In genomic region chr2:98236935-98237334, GRCh38 we compare ENCODE assay signal across 2 cellular contexts.
TF ChIP-seq lines count a peak whose summit lies in the region.

No MANE protein-coding gene starts in this region.

TF ChIP-seq in IMR-90, 13 proteins besides CTCF, POLR2A, EP300 and RAD21:
- no peak for TF ChIP-seq CHD1 (IDR thresholded peaks at IDR 0.05; ENCODE audit: low read depth, low read length)
- peak; percentile 77 for TF ChIP-seq CEBPB (IDR thresholded peaks at IDR 0.05; ENCODE audit: low read depth, low read length)
- TF ChIP-seq RCOR1 (IDR thresholded peaks at IDR 0.05; ENCODE audit: insufficient replicate concordance, low read length) = no peak
- TF ChIP-seq MXI1 (IDR thresholded peaks at IDR 0.05; ENCODE audit: borderline replicate concordance, low read depth, low read length) = no peak

TF ChIP-seq in K562, 482 proteins besides CTCF, POLR2A, EP300 and RAD21:
- TF ChIP-seq TEAD2 (tag; IDR thresholded peaks at IDR 0.05) = peak; percentile 81
- no peak for TF ChIP-seq MAZ (CRISPR knock-in tag; conservative IDR thresholded peaks at IDR 0.05 in 1 of 2, IDR thresholded peaks at IDR 0.05 in 1 of 2)
- no peak for TF ChIP-seq MAFG (tag; conservative IDR thresholded peaks at IDR 0.05)
- no peak for TF ChIP-seq ELF4 (CRISPR knock-in tag; IDR thresholded peaks at IDR 0.05)
- no peak for TF ChIP-seq TCFL5 (CRISPR knock-in tag; conservative IDR thresholded peaks at IDR 0.05)
- TF ChIP-seq JUND (IDR thresholded peaks at IDR 0.05; ENCODE audit: borderline replicate concordance, low read depth, low read length) = peak; percentile 71
- no peak; the same call in 2 of the 3 replicates for TF ChIP-seq JUND (tag; IDR thresholded peaks at IDR 0.05; ENCODE audit: borderline replicate concordance, low read depth, low read length)
- TF ChIP-seq CEBPG (CRISPR knock-in tag; IDR thresholded peaks at IDR 0.05) = peak; percentile 66
- peak; percentile 86 to 93 for TF ChIP-seq CEBPG (tag; conservative IDR thresholded peaks at IDR 0.05 in 1 of 2, IDR thresholded peaks at IDR 0.05 in 1 of 2)
- no peak for TF ChIP-seq EWSR1 (IDR thresholded peaks at IDR 0.05; ENCODE audit: borderline replicate concordance, low read depth, partially characterized antibody)
- TF ChIP-seq ATF1 (CRISPR knock-in tag; IDR thresholded peaks at IDR 0.05) = no peak
- TF ChIP-seq ATF1 (tag; IDR thresholded peaks at IDR 0.05) = 0 out of 2 replicates have a peak, but pooled peaks have one; percentile 24
- TF ChIP-seq SMARCE1 (IDR thresholded peaks at IDR 0.05) = no peak
- no peak for TF ChIP-seq HDAC1 (IDR thresholded peaks at IDR 0.05)
- TF ChIP-seq PREB (CRISPR knock-in tag; IDR thresholded peaks at IDR 0.05) = no peak
- no peak for TF ChIP-seq ZHX1 (conservative IDR thresholded peaks at IDR 0.05; ENCODE audit: low read length)
- peak; percentile 52 to 85; a peak in 3 of 4 replicates for TF ChIP-seq TEAD1 (CRISPR knock-in tag; IDR thresholded peaks at IDR 0.05)
- TF ChIP-seq ZNF766 (CRISPR knock-in tag; conservative IDR thresholded peaks at IDR 0.05) = no peak
- no peak for TF ChIP-seq MECOM (CRISPR knock-in tag; IDR thresholded peaks at IDR 0.05)
- TF ChIP-seq ZBED1 (IDR thresholded peaks at IDR 0.05) = no peak
- TF ChIP-seq C11orf30 (IDR thresholded peaks at IDR 0.05; ENCODE audit: low read depth) = peak; percentile 16; the same call in 1 of the 2 replicates
- 0 out of 2 replicates have a peak, but pooled peaks have one; percentile 42 for TF ChIP-seq NFE2 (IDR thresholded peaks at IDR 0.05; ENCODE audit: low read depth)
- TF ChIP-seq SIX5 (IDR thresholded peaks at IDR 0.05; ENCODE audit: borderline replicate concordance in 1 of 2, insufficient read depth in 1 of 2, low read depth in 1 of 2, low read length in 2 of 2) = no peak
- TF ChIP-seq CEBPB (tag; IDR thresholded peaks at IDR 0.05) = peak; percentile 94
- TF ChIP-seq BCL6 (CRISPR knock-in tag; IDR thresholded peaks at IDR 0.05) = no peak
- no peak for TF ChIP-seq POLR2B (IDR thresholded peaks at IDR 0.05; ENCODE audit: low read depth, partially characterized antibody)
- no peak for TF ChIP-seq NBN (IDR thresholded peaks at IDR 0.05; ENCODE audit: low read depth)
- TF ChIP-seq MYC (IDR thresholded peaks at IDR 0.05; ENCODE audit: low read depth, low read length) = no peak
- no peak for TF ChIP-seq MYC (CRISPR knock-in tag; IDR thresholded peaks at IDR 0.05; ENCODE audit: borderline replicate concordance, low read depth)
- 0 out of 2 replicates have a peak, but pooled peaks have one; percentile 24 for TF ChIP-seq SMARCA4 (IDR thresholded peaks at IDR 0.05)
- TF ChIP-seq TEAD4 (IDR thresholded peaks at IDR 0.05; ENCODE audit: low read length) = peak; percentile 59
- TF ChIP-seq TEAD4 (CRISPR knock-in tag; IDR thresholded peaks at IDR 0.05; ENCODE audit: borderline replicate concordance) = no peak
- TF ChIP-seq ATF7 (IDR thresholded peaks at IDR 0.05) = peak; percentile 70
- no peak for TF ChIP-seq RBM34 (IDR thresholded peaks at IDR 0.05; ENCODE audit: borderline replicate concordance, insufficient read depth, low read length)
- TF ChIP-seq ZC3H4 (CRISPR knock-in tag; IDR thresholded peaks at IDR 0.05; ENCODE audit: borderline replicate concordance) = no peak
- TF ChIP-seq, protein P1, sequence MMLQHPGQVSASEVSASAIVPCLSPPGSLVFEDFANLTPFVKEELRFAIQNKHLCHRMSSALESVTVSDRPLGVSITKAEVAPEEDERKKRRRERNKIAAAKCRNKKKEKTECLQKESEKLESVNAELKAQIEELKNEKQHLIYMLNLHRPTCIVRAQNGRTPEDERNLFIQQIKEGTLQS (IDR thresholded peaks at IDR 0.05) = peak; percentile 94
- TF ChIP-seq, protein P1 (CRISPR knock-in tag; conservative IDR thresholded peaks at IDR 0.05) = peak; percentile 80
